Comparison of ENCODE assay signal across 24 cellular contexts in the genomic region with DNA sequence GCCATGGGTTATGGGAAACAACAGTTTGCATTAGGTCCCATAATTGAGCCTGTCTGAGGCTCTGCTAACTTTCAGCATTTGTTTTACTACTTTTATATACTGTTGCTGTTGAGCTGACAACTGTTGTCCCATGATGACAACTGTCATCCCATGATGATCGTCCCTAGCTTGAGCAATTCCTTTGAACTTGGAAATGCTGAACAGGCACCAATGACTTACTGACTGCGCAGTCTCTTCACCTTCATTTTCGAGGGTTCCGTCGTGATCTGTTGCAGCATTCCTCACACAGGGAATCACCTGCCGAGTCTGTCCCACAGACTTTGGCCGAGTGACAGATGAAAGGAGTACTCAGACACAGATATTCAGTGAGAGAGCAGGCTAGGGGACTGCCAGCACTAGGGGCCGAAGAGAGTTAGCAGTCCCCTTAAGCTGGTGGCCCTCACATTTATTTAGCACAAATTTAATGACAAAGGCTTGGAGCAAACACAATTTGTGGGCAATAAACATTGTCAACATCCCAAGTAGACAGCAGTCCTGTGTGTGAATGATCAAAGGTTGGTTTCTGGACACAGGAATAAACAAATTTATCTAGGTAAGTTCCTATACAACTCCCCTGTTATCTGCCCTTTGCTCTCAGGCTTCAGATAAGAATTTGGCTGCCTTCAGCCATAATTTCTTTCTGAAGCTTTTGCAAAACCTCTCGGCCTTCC.
"Had no signal": no experiment of that assay in that cellular context is flagged by ENCODE, and none has a peak within 500 bp of the region (broad histone marks: within the 10 kb centered on the region; RNA-seq: fewer than 3 reads in every experiment).

No MANE protein-coding gene starts in this region.

- H3K9me3 Mint-ChIP-seq: central memory CD8-positive, alpha-beta T cell; stimulated activated naive CD8-positive, alpha-beta T cell treated with anti-CD3 and anti-CD28 coated beads, Interleukin-15, Interleukin-2, amounts not matched to agents 100 ng/mL and 50 ng/mL, for 24 hours had no signal

- H3K27ac Mint-ChIP-seq: activated CD4-positive, alpha-beta T cell treated with anti-CD3 and anti-CD28 coated beads for 36 hours; stimulated activated naive CD8-positive, alpha-beta T cell treated with anti-CD3 and anti-CD28 coated beads, Interleukin-15, Interleukin-2, amounts not matched to agents 100 ng/mL and 50 ng/mL, for 24 hours; T-helper 2 cell treated with Interferon-gamma antibody and Interleukin-4, amounts not matched to agents 5 μg/mL and 100 μg/mL, for 36 hours; type B pancreatic cell had no signal

- DNase-seq: activated CD4-positive, alpha-beta T cell treated with anti-CD3 and anti-CD28 coated beads for 36 hours; activated CD4-positive, alpha-beta T cell treated with anti-CD3 and anti-CD28 coated beads, Interleukin-2, amount 50 U/mL, for 48 hours; activated CD4-positive, CD25-positive, alpha-beta regulatory T cell; activated CD8-positive, alpha-beta memory T cell treated with anti-CD3 and anti-CD28 coated beads for 24 hours; activated gamma-delta T cell; activated naive CD4-positive, alpha-beta T cell treated with anti-CD3 and anti-CD28 coated beads, Interleukin-2, amount 50 U/mL, for 16 hours; anterior cingulate cortex; dermis blood vessel endothelial cell; effector CD8-positive, alpha-beta T cell; gastrocnemius medialis; glutamatergic neuron; left ventricle myocardium superior; midbrain; naive thymus-derived CD8-positive, alpha-beta T cell; spleen; stimulated activated CD4-positive, alpha-beta T cell treated with anti-CD3 and anti-CD28 coated beads, Interleukin-2, amount 100 ng/mL, for 48 hours; T-helper 1 cell had no signal

- H3K4me3 ChIP-seq: gastrocnemius medialis, right atrium auricular region, spleen, thoracic aorta, vagina had no signal

- H3K27me3 Mint-ChIP-seq: activated CD4-positive, alpha-beta T cell treated with anti-CD3 and anti-CD28 coated beads for 36 hours; type B pancreatic cell had no signal

- H3K4me1 ChIP-seq: gastrocnemius medialis, right atrium auricular region, spleen, vagina had no signal

- ATAC-seq: activated CD4-positive, alpha-beta T cell treated with anti-CD3 and anti-CD28 coated beads for 36 hours; gastrocnemius medialis; left ventricle myocardium superior; naive thymus-derived CD8-positive, alpha-beta T cell had no signal

- H3K36me3 ChIP-seq: gastrocnemius medialis, right atrium auricular region, thoracic aorta had no signal

- H3K9me3 ChIP-seq: gastrocnemius medialis, right atrium auricular region, thoracic aorta, vagina had no signal

- H3K4me1 Mint-ChIP-seq: central memory CD8-positive, alpha-beta T cell had no signal

- H3K4me3 Mint-ChIP-seq: activated CD4-positive, alpha-beta T cell treated with anti-CD3 and anti-CD28 coated beads for 36 hours; central memory CD8-positive, alpha-beta T cell; stimulated activated naive CD8-positive, alpha-beta T cell treated with anti-CD3 and anti-CD28 coated beads, Interleukin-15, Interleukin-2, amounts not matched to agents 100 ng/mL and 50 ng/mL, for 24 hours; T-helper 2 cell treated with Interferon-gamma antibody and Interleukin-4, amounts not matched to agents 5 μg/mL and 100 μg/mL, for 36 hours; type B pancreatic cell had no signal
